In the genomic region with DNA sequence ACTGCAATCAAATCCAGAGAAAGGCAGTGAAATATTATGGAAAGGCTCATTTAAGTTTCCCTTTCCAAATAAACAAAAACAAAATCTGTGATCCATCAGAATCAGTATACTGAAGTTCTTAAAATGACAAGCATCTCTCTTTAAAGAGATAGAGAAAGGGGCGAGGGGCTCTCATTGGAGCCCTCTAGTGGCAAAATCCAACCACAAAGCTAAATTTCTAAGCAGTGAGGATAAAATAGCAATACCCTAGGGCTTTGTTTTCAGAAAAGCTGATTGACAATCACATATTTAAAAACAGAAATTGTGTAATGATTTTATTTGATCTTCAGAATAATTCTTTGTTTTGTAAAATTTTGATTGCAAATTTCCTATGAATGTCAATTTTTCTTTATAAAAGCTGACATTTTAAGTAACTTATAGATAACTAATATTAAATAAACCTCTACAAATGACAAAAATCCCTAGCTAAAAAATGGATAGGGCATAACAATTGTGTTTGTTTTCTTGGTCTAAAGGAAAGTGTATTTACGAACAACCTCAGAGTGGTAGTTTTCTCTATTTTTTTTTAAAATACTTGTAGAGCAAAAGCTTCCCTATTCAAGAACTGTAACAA, we compare ENCODE assay signal across 8 cellular contexts.
A peak's percentile ranks its signal among the peaks of the same experiment; 100 is the strongest.
DNase-seq lines count a peak whose midpoint lies in the region; ATAC-seq, FAIRE-seq and TF ChIP-seq lines count a peak whose summit lies in the region.

No MANE protein-coding gene starts in this region.

- intact Hi-C loops in HCT116 (cut with micrococcal nuclease) (loop anchor here (1.0 kb wide), 2 partner anchors 405 to 710 kb away; no protein-coding TSS in a partner anchor), left lung (cut with DNase I) (no loop called here)

- peak overlapping the region; percentile 72 for H2AFZ ChIP-seq in HCT116 (ENCODE audit: low read depth, low read length, poor library complexity, severe bottlenecking)
- H2AFZ ChIP-seq in astrocyte (ENCODE audit: low read depth, low read length): no peak overlapping the region

- peaks cover 2% of the 10 kb centered on the region for H3K36me3 Mint-ChIP-seq in astrocyte (ENCODE audit: low read depth, unreplicated experiment)

- H3K4me1 ChIP-seq in HCT116 (ENCODE audit: control insufficient read depth in 1 of 2, insufficient read depth in 2 of 2, low read length in 2 of 2) (no peaks in the 10 kb centered on the region), astrocyte (ENCODE audit: insufficient read depth, low read length) (no peaks in the 10 kb centered on the region), left lung (no peaks in the 10 kb centered on the region)

- no peaks in the 10 kb centered on the region for H4K20me1 ChIP-seq in HCT116 (ENCODE audit: insufficient read depth)
- H4K20me1 ChIP-seq in astrocyte (ENCODE audit: insufficient read depth, low read length): no peaks in the 10 kb centered on the region

- no peaks in the 10 kb centered on the region for H3K27me3 Mint-ChIP-seq in astrocyte (ENCODE audit: low read depth, unreplicated experiment)

- ATAC-seq in HCT116: peak; percentile 70
- ATAC-seq in left lung: peak; percentile 68

- H3K27ac ChIP-seq in HCT116 (ENCODE audit: low read depth, low read length) (no peak overlapping the region), astrocyte (ENCODE audit: low read depth, low read length) (no peak overlapping the region), left lung (no peak overlapping the region)

- no TSS peak for BruUV-seq in HCT116 (replicated peaks; lab: Mats Ljungman, UMichigan)

- TF ChIP-seq RAD21 in HCT116 (IDR thresholded peaks at IDR 0.05; ENCODE audit: low read depth): peak; percentile 54

- no peaks in the 10 kb centered on the region for H3K9me3 Mint-ChIP-seq in astrocyte (ENCODE audit: unreplicated experiment)

- H3K9me2 ChIP-seq in HCT116 (ENCODE audit: insufficient read depth): peaks cover 3% of the 10 kb centered on the region; the same call in 1 of the 2 replicates

- no peaks in the 10 kb centered on the region for H3K9me3 ChIP-seq in HCT116 (ENCODE audit: control insufficient read depth in 1 of 2, insufficient read depth in 1 of 2, low read depth in 1 of 2, low read length in 2 of 2)
- H3K9me3 ChIP-seq in astrocyte (ENCODE audit: insufficient read depth, low read depth, low read length): no peaks in the 10 kb centered on the region
- no peaks in the 10 kb centered on the region for H3K9me3 ChIP-seq in left lung

- no peak overlapping the region for H3K4me3 ChIP-seq in HCT116 (replicated peaks in 1 of 2; ENCODE audit: low read depth in 1 of 2, low read length in 2 of 2)
- H3K4me3 ChIP-seq in NB4 (ENCODE audit: low read depth, low read length): no peak overlapping the region
- no peak overlapping the region for H3K4me3 ChIP-seq in astrocyte (ENCODE audit: insufficient read depth, low read depth, low read length)
- H3K4me3 ChIP-seq in left lung: no peak overlapping the region

- no peak overlapping the region for H3K4me2 ChIP-seq in HCT116 (ENCODE audit: low read length)
- no peak overlapping the region for H3K4me2 ChIP-seq in astrocyte (ENCODE audit: low read length)

- no peaks in the 10 kb centered on the region for H3K36me3 ChIP-seq in HCT116 (ENCODE audit: control insufficient read depth in 1 of 2, insufficient read depth in 2 of 2, low read length in 2 of 2)
- H3K36me3 ChIP-seq in astrocyte (ENCODE audit: insufficient read depth, low read length): no peaks in the 10 kb centered on the region
- H3K36me3 ChIP-seq in left lung: no peaks in the 10 kb centered on the region

- no peak overlapping the region for H3K27ac Mint-ChIP-seq in astrocyte (ENCODE audit: unreplicated experiment)

- TF ChIP-seq CTCF in HCT116 (IDR thresholded peaks at IDR 0.05 in 2 of 3, conservative IDR thresholded peaks at IDR 0.05 in 1 of 3; ENCODE audit: borderline replicate concordance in 1 of 3, insufficient read depth in 1 of 3, low read depth in 2 of 3, low read length in 2 of 3) (peak; percentile 57 to 88 (median 77); a peak in 5 of 6 replicates), NB4 (IDR thresholded peaks at IDR 0.05; ENCODE audit: low read depth, low read length) (peak; percentile 69), astrocyte (IDR thresholded peaks at IDR 0.05; ENCODE audit: insufficient read depth, low read depth, low read length) (peak; percentile 90), left lung (IDR thresholded peaks at IDR 0.05) (peak; percentile 41 to 79)

- CTCF ChIA-PET in HCT116 (lab: Charles Lee): interaction anchor here (0.6 to 1.5 kb wide), 22 partner anchors 8 to 412 kb away, joined by 3 to 8 read pairs (median 4); partner anchors contain the start of gene ZNHIT6

- no peak overlapping the region for H3K9ac ChIP-seq in HCT116 (ENCODE audit: low read length)
- H3K9ac ChIP-seq in astrocyte (ENCODE audit: low read length): no peak overlapping the region

- no peak overlapping the region for H3K4me3 Mint-ChIP-seq in astrocyte (ENCODE audit: unreplicated experiment)

- TF ChIP-seq POLR2A in HCT116 (IDR thresholded peaks at IDR 0.05; ENCODE audit: borderline replicate concordance, extremely low read depth, insufficient read depth, insufficient read length) (no peak), NB4 (IDR thresholded peaks at IDR 0.05; ENCODE audit: extremely low read depth, insufficient read length) (no peak)

- DNase-seq in A172 (ENCODE audit: low spot score) (peak; percentile 14), EH (ENCODE audit: low read depth) (peak; percentile 56), HCT116 (ENCODE audit: low read depth, low spot score) (peak; percentile 12), NB4 (ENCODE audit: low read depth) (peak; percentile 36), astrocyte (ENCODE audit: low read depth) (no peak), left lung (no peak), ecto neural progenitor cell (ENCODE audit: low spot score) (no peak), activated gamma-delta T cell (lab: John Stamatoyannopoulos, UW) (no peak)

- RAD21 ChIA-PET in HCT116 (lab: Charles Lee; ENCODE audit: low non-redundant PET in 1 of 2, low total read pairs in 2 of 2, uncharacterized antibody in 2 of 2, unreplicated experiment in 2 of 2): interaction anchor here in 1 of 2 experiments (0.8 kb wide), 1 partner anchor 412 kb away, joined by 3 read pairs; no protein-coding TSS in a partner anchor

- FAIRE-seq in astrocyte (lab: Jason Lieb, UNC): no peak

- H3K4me1 Mint-ChIP-seq in astrocyte (ENCODE audit: low read depth, unreplicated experiment): no peaks in the 10 kb centered on the region

- POLR2A ChIA-PET in HCT116 (lab: Charles Lee): no interaction called here

- H3K27me3 ChIP-seq in HCT116 (ENCODE audit: insufficient read depth, low read length): no peaks in the 10 kb centered on the region
- H3K27me3 ChIP-seq in astrocyte (ENCODE audit: insufficient read depth, low read length): no peaks in the 10 kb centered on the region
- H3K27me3 ChIP-seq in left lung: no peaks in the 10 kb centered on the region

- H3K79me2 ChIP-seq in HCT116 (ENCODE audit: insufficient read depth, low read length) (no peaks in the 10 kb centered on the region), astrocyte (ENCODE audit: insufficient read depth, low read length) (no peaks in the 10 kb centered on the region)

TF ChIP-seq in HCT116, 20 proteins besides CTCF, POLR2A, EP300 and RAD21:
- TF ChIP-seq SP1 (IDR thresholded peaks at IDR 0.05; ENCODE audit: low read depth) (no peak), JUND (IDR thresholded peaks at IDR 0.05) (no peak), SIN3A (IDR thresholded peaks at IDR 0.05; ENCODE audit: low read depth) (no peak), ELF1 (IDR thresholded peaks at IDR 0.05; ENCODE audit: borderline replicate concordance, low read depth) (no peak), ZNF274 (IDR thresholded peaks at IDR 0.05; ENCODE audit: low read depth, low read length) (no peak), ZFX (IDR thresholded peaks at IDR 0.05) (no peak), TCF7L2 (IDR thresholded peaks at IDR 0.05; ENCODE audit: borderline replicate concordance, extremely low read depth, insufficient read depth, insufficient read length) (no peak)
- TF ChIP-seq, protein P1, sequence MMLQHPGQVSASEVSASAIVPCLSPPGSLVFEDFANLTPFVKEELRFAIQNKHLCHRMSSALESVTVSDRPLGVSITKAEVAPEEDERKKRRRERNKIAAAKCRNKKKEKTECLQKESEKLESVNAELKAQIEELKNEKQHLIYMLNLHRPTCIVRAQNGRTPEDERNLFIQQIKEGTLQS (IDR thresholded peaks at IDR 0.05): no peak
TF ChIP-seq in HCT116: peak in this region for 0.

Comparison
In these comparisons a context has a peak if more than half of its experiments do, and no peak if none do; other contexts are left out.
1. DNase-seq: peak in A172 (single experiment), EH (single experiment), HCT116 (single experiment) and NB4 (single experiment); none in astrocyte (single experiment), left lung (0 of 2), ecto neural progenitor cell (single experiment) and activated gamma-delta T cell (single experiment).
2. Peak in every context shown above with its lines, with median percentiles within 50 percentile points of each other: CTCF ChIP-seq.